In the genomic region with DNA sequence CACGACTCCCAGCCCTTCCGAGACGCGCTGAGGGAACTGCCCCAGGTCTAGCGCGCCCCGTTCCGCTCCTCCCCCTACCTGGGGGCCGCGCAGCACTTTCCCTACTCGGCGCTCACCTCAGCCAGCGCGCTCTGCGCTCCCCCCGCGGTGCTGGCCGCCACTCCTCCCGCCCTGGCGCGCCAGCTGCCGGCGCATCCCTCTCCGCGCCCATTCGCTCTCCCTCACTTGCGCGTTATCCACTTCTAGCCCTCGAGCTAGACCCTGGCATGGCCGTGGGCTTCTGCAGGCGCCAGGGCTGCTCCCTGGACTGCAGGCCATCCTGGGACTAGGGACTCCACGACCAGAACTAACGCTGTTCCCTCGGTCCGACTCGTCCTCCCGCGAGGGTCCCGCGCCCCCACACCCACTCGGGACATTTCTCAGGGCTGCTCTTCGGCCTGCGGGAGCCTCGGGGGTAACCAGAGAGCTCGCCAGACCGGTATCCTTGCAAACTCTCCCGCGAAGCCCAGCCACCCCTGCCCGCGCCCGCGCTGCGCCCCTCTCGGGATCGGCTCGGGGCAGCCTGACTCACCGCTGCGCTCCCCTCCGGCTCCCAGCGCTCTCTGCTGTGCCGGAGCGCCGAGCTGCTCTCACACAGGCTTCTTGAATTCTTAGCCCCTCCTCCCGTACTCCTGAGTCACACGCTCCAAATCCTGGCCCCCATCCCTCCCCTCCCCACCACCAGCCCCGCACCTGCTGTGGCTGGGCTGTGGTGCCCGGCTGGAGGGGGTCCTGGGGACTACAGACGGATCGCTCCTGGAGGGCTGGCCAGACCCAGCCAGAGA, we compare ENCODE assay signal across 8 cellular contexts. TPM values are rescaled to one million over a fixed set of nuclear protein-coding genes. Genes with fewer than 3 reads are reported as not detected.
DNase-seq lines count a peak whose midpoint lies in the region; ATAC-seq and TF ChIP-seq lines count a peak whose summit lies in the region.

A gene (minus strand): TSS at position 617 of the 824 bp plus-strand sequence. CDS start 51,454 bp downstream, outside the sequence.

- CTCF ChIA-PET in activated CD4-positive, alpha-beta memory T cell treated with anti-CD3 and anti-CD28 coated beads, Interleukin-2, amount 10 ng/mL, durations not matched to agents 7 days and 5 days (lab: Charles Lee) = no interaction called here

- H3K27me3 ChIP-seq in endodermal cell (ENCODE audit: control insufficient read depth, insufficient read depth, low read length, poor library complexity, severe bottlenecking) = peaks cover 75% of the 10 kb centered on the region

- H3K27ac ChIP-seq in endodermal cell (ENCODE audit: low read depth, low read length) = no peak within 1 kb of the TSS

- H3K4me1 Mint-ChIP-seq in endodermal cell = peaks cover 4% of the 10 kb centered on the region
- no peaks in the 10 kb centered on the region for H3K4me1 Mint-ChIP-seq in activated CD4-positive, alpha-beta memory T cell treated with anti-CD3 and anti-CD28 coated beads, Interleukin-2, amount 10 ng/mL, durations not matched to agents 7 days and 5 days

- DNase-seq in AG10803 (ENCODE audit: low read depth) (peak; percentile 79), NCI-H146 treated with DMSO at 0.1 percent for 48 hours (lab: John Stamatoyannopoulos, UW; ENCODE audit: unreplicated experiment) (peak; percentile 22), endodermal cell (peak; percentile 90), myocyte (ENCODE audit: low read depth) (peak; percentile 50), mesenteric fat pad (ENCODE audit: low spot score) (no peak), GM19238 (ENCODE audit: insufficient read length, low spot score) (no peak)
- no peak for DNase-seq in activated CD4-positive, alpha-beta memory T cell treated with anti-CD3 and anti-CD28 coated beads, Interleukin-2, amount 10 ng/mL, durations not matched to agents 7 days and 5 days

- no peak for ATAC-seq in HG03378 (IDR thresholded peaks at IDR 0.05; ENCODE audit: unreplicated experiment)

- H3K4me1 ChIP-seq in endodermal cell (ENCODE audit: control insufficient read depth, insufficient read depth, low read length) = no peaks in the 10 kb centered on the region

- no peaks in the 10 kb centered on the region for H3K9me3 Mint-ChIP-seq in endodermal cell
- no peaks in the 10 kb centered on the region for H3K9me3 Mint-ChIP-seq in activated CD4-positive, alpha-beta memory T cell treated with anti-CD3 and anti-CD28 coated beads, Interleukin-2, amount 10 ng/mL, durations not matched to agents 7 days and 5 days

- H3K36me3 ChIP-seq in endodermal cell (ENCODE audit: control insufficient read depth, insufficient read depth, low read length) = no peaks in the 10 kb centered on the region

- peak within 1 kb of the TSS; percentile 71 for H3K4me3 Mint-ChIP-seq in endodermal cell
- no peak within 1 kb of the TSS for H3K4me3 Mint-ChIP-seq in activated CD4-positive, alpha-beta memory T cell treated with anti-CD3 and anti-CD28 coated beads, Interleukin-2, amount 10 ng/mL, durations not matched to agents 7 days and 5 days

- no peak within 1 kb of the TSS for H3K9ac ChIP-seq in endodermal cell (ENCODE audit: extremely low read depth, low read length, poor library complexity, severe bottlenecking)

- H3K27me3 Mint-ChIP-seq in endodermal cell (ENCODE audit: insufficient read depth) = peaks cover 91% of the 10 kb centered on the region
- H3K27me3 Mint-ChIP-seq in activated CD4-positive, alpha-beta memory T cell treated with anti-CD3 and anti-CD28 coated beads, Interleukin-2, amount 10 ng/mL, durations not matched to agents 7 days and 5 days = peaks cover 38% of the 10 kb centered on the region

- no peak for TF ChIP-seq CTCF in AG10803 (conservative IDR thresholded peaks at IDR 0.05; ENCODE audit: low read length)
- TF ChIP-seq CTCF in endodermal cell (conservative IDR thresholded peaks at IDR 0.05) = no peak

- no peaks in the 10 kb centered on the region for H3K9me3 ChIP-seq in endodermal cell (ENCODE audit: control insufficient read depth, low read length)

- H3K4me3 ChIP-seq in AG10803 (ENCODE audit: low read length) (peak within 1 kb of the TSS; percentile 98), endodermal cell (ENCODE audit: low read length) (peak within 1 kb of the TSS; percentile 86)

- WGBS in endodermal cell (ENCODE audit: insufficient coverage in 1 of 2, insufficient read length in 1 of 2), 2 experiments = 0% methylated on average over 28 to 69 of the region's 69 CpGs

- POLR2A ChIA-PET in activated CD4-positive, alpha-beta memory T cell treated with anti-CD3 and anti-CD28 coated beads, Interleukin-2, amount 10 ng/mL, durations not matched to agents 7 days and 5 days (lab: Charles Lee) = no interaction called here

- no peaks in the 10 kb centered on the region for H3K36me3 Mint-ChIP-seq in endodermal cell (ENCODE audit: low read depth)
- H3K36me3 Mint-ChIP-seq in activated CD4-positive, alpha-beta memory T cell treated with anti-CD3 and anti-CD28 coated beads, Interleukin-2, amount 10 ng/mL, durations not matched to agents 7 days and 5 days (ENCODE audit: low read depth) = no peaks in the 10 kb centered on the region

- H3K27ac Mint-ChIP-seq in endodermal cell = no peak within 1 kb of the TSS
- H3K27ac Mint-ChIP-seq in activated CD4-positive, alpha-beta memory T cell treated with anti-CD3 and anti-CD28 coated beads, Interleukin-2, amount 10 ng/mL, durations not matched to agents 7 days and 5 days = no peak within 1 kb of the TSS

RNA-seq across cellular contexts. Expression of the gene that starts here (rescaled TPM):
- total RNA-seq in endodermal cell (under 1 TPM in 1 of 2 donors, not detected in 1; 0.26 TPM), myocyte (0.51 TPM in 1 of 2 replicates, not detected in the other), mesenteric fat pad (5.2 TPM)
- 0.75 TPM for polyA plus RNA-seq in endodermal cell (2013, experiment 1 of 2)
- 0.99 TPM for polyA plus RNA-seq in endodermal cell (2013, experiment 2 of 2)
- 2.8 TPM for polyA plus RNA-seq in myocyte (2012)
- not detected for total RNA-seq in activated CD4-positive, alpha-beta memory T cell treated with anti-CD3 and anti-CD28 coated beads, Interleukin-2, amount 10 ng/mL, durations not matched to agents 7 days and 5 days

Comparison
In these comparisons a context has a peak if more than half of its experiments do, and no peak if none do; other contexts are left out.
1. Peak in DNase-seq and H3K4me3 ChIP-seq in endodermal cell; RNA of the gene not detected or under 1 TPM.
2. DNase-seq: peak in AG10803 (single experiment), NCI-H146 treated with DMSO at 0.1 percent for 48 hours (single experiment) and myocyte (single experiment); none in mesenteric fat pad (single experiment), activated CD4-positive, alpha-beta memory T cell treated with anti-CD3 and anti-CD28 coated beads, Interleukin-2, amount 10 ng/mL, durations not matched to agents 7 days and 5 days (single experiment) and GM19238 (single experiment).